Comparison of ENCODE assay signal across 17 cellular contexts in the genomic region with DNA sequence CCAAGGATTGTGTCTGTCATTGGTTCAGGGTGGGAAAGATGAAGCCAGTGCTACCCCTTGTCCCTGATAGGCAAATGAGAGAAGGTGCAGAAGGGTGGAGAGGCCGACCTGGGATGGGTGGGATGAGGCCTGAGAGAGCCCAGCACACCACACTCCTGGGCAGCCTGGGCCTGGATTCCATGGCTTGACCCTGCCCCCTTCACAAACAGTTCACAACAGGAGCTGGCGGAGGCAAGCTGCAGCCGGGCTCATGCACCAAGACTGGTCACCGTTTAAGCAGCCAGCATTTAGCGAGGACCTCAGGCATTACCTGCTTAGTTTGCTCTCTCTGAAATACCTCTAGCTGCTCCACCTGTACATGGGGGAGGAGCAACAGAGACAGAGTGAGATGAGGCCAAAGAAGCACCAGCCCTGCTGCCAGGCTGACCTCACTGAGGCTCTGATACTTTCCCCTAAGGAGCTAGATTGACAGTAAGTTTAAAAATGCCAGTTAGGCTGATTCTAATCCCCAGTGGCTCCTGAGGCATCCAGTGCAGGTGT. TPM values are rescaled to one million over a fixed set of nuclear protein-coding genes. Genes with fewer than 3 reads are reported as not detected.
DNase-seq lines count a peak whose midpoint lies in the region; TF ChIP-seq lines count a peak whose summit lies in the region.
"Had no signal": no experiment of that assay in that cellular context is flagged by ENCODE, and none has a peak within 500 bp of the region (broad histone marks: within the 10 kb centered on the region; RNA-seq: fewer than 3 reads in every experiment).

No MANE protein-coding gene starts in this region.

- H3K27me3 ChIP-seq in breast epithelium: no peaks in the 10 kb centered on the region
- no peaks in the 10 kb centered on the region for H3K27me3 ChIP-seq in mammary epithelial cell (ENCODE audit: insufficient read depth, low read length)
- H3K27me3 ChIP-seq in dorsolateral prefrontal cortex: no peaks in the 10 kb centered on the region
- H3K27me3 ChIP-seq in neuronal stem cell (ENCODE audit: control insufficient read depth in 3 of 3, insufficient read depth in 3 of 3, low read depth in 1 of 3, low read length in 3 of 3): no peaks in the 10 kb centered on the region
- no peaks in the 10 kb centered on the region for H3K27me3 ChIP-seq in uterus

- H4K20me1 ChIP-seq in mammary epithelial cell (ENCODE audit: insufficient read depth, low read length): no peaks in the 10 kb centered on the region

- no peak for TF ChIP-seq POLR2A in breast epithelium (IDR thresholded peaks at IDR 0.05)
- no peak for TF ChIP-seq POLR2A in uterus (IDR thresholded peaks at IDR 0.05)

- no peak overlapping the region for H3K9ac ChIP-seq in mammary epithelial cell (ENCODE audit: insufficient read depth, low read length)
- H3K9ac ChIP-seq in neuronal stem cell (ENCODE audit: low read depth, low read length, poor library complexity): no peak overlapping the region

- peak overlapping the region; percentile 6 for H2BK5ac ChIP-seq in neuronal stem cell (ENCODE audit: low read length)

- H3K4me2 ChIP-seq in mammary epithelial cell (ENCODE audit: insufficient read depth, low read depth, low read length) (no peak overlapping the region), neuronal stem cell (ENCODE audit: insufficient read depth, low read length, poor library complexity, severe bottlenecking) (no peak overlapping the region)

- no peak overlapping the region for H3K18ac ChIP-seq in neuronal stem cell (ENCODE audit: low read length)

- DNase-seq in breast epithelium (ENCODE audit: low spot score in 2 of 2) (no peak), mammary epithelial cell (no peak), dorsolateral prefrontal cortex (no peak), neuronal stem cell (ENCODE audit: low spot score) (no peak), uterus (no peak), AG08395 (ENCODE audit: low spot score) (no peak), cerebellar nuclear complex (lab: John Stamatoyannopoulos, UW) (no peak), NCI-H748 treated with DMSO at 0.1 percent for 48 hours (lab: John Stamatoyannopoulos, UW) (no peak)
- DNase-seq: amniotic stem cell; HFFc6; Karpas-422; NCI-H146; NCI-H510A treated with DMSO at 0.1 percent for 48 hours; PC-3; stimulated activated naive CD8-positive, alpha-beta T cell treated with anti-CD3 and anti-CD28 coated beads, Interleukin-15, amount 100 ng/mL, for 72 hours; SW 1271 had no signal

- H2BK120ac ChIP-seq in neuronal stem cell (ENCODE audit: low read depth, low read length): no peak overlapping the region

- CTCF ChIA-PET in mammary epithelial cell (lab: Charles Lee; ENCODE audit: low non-redundant PET): no interaction called here

- no peak overlapping the region for H3K23ac ChIP-seq in neuronal stem cell (ENCODE audit: low read depth, low read length, poor library complexity)

- in situ Hi-C loops in mammary epithelial cell (cut with MboI; ENCODE audit: low sequenced_read_pairs in 2 of 2): no loop called here

- H2BK15ac ChIP-seq in neuronal stem cell (ENCODE audit: low read length): no peak overlapping the region

- intact Hi-C loops in breast epithelium (cut with DNase I; ENCODE audit: low total_unique reads) (loop anchor here (10.0 kb wide), 1 partner anchor 83 kb away; no protein-coding TSS in a partner anchor), mammary epithelial cell (cut with micrococcal nuclease) (no loop called here), dorsolateral prefrontal cortex (cut with DNase I) (loop anchor here (5.0 to 10.0 kb wide), 4 partner anchors 35 to 423 kb away; partner anchors contain the start of genes CLPB (in 1 of the 2), RNF121 (in 1 of the 2) and XNDC1N (in 1 of the 2)), uterus (cut with DNase I; ENCODE audit: low total_unique reads) (no loop called here)

- no peak overlapping the region for H4K91ac ChIP-seq in neuronal stem cell (ENCODE audit: low read depth, low read length, poor library complexity)

- H2BK12ac ChIP-seq in neuronal stem cell (ENCODE audit: low read length): no peak overlapping the region

- no TSS peak for BruUV-seq in mammary epithelial cell (replicated peaks; lab: Mats Ljungman, UMichigan)

- dilution Hi-C loops in mammary epithelial cell (cut with HindIII; ENCODE audit: low sequenced_read_pairs): loop anchor here (5.0 kb wide), 1 partner anchor 180 kb away; the partner anchor contains the start of gene FOLR1

- no peak overlapping the region for H3K14ac ChIP-seq in neuronal stem cell (ENCODE audit: low read length)

- no peaks in the 10 kb centered on the region for H3K9me3 ChIP-seq in breast epithelium
- no peaks in the 10 kb centered on the region for H3K9me3 ChIP-seq in mammary epithelial cell (replicated peaks; ENCODE audit: insufficient read depth, low read length)
- no peaks in the 10 kb centered on the region for H3K9me3 ChIP-seq in neuronal stem cell (replicated peaks in 1 of 2; ENCODE audit: control insufficient read depth in 2 of 2, insufficient read depth in 1 of 2, low read depth in 1 of 2, low read length in 2 of 2)
- H3K9me3 ChIP-seq in uterus: no peaks in the 10 kb centered on the region

- TF ChIP-seq CTCF in breast epithelium (IDR thresholded peaks at IDR 0.05) (no peak), mammary epithelial cell (conservative IDR thresholded peaks at IDR 0.05 in 1 of 2, IDR thresholded peaks at IDR 0.05 in 1 of 2; ENCODE audit: extremely low read depth in 1 of 2, insufficient read depth in 1 of 2, low read depth in 1 of 2, low read length in 2 of 2) (no peak), dorsolateral prefrontal cortex (IDR thresholded peaks at IDR 0.05 in 54 of 56, conservative IDR thresholded peaks at IDR 0.05 in 2 of 56; ENCODE audit: low read depth in 1 of 56, partially characterized antibody in 56 of 56) (no peak), uterus (IDR thresholded peaks at IDR 0.05) (no peak)

- H3K36me3 ChIP-seq in breast epithelium (peaks cover 34% of the 10 kb centered on the region), mammary epithelial cell (ENCODE audit: insufficient read depth, low read length) (peaks cover 58% of the 10 kb centered on the region), neuronal stem cell (replicated peaks in 1 of 2; ENCODE audit: control insufficient read depth in 2 of 2, insufficient read depth in 2 of 2, low read length in 2 of 2) (peaks cover 89 to 99% of the 10 kb centered on the region in 2 donors), uterus (no peaks in the 10 kb centered on the region)

- H3K27ac ChIP-seq in breast epithelium: peak overlapping the region; percentile 1 to 70
- H3K27ac ChIP-seq in mammary epithelial cell (ENCODE audit: insufficient read depth, low read depth, low read length): no peak overlapping the region
- peak overlapping the region in 54 of 59 donors; percentile 4 to 92 (median 84) for H3K27ac ChIP-seq in dorsolateral prefrontal cortex
- no peak overlapping the region for H3K27ac ChIP-seq in neuronal stem cell (replicated peaks; ENCODE audit: low read length)
- H3K27ac ChIP-seq in uterus: peak overlapping the region; percentile 21 to 39
- H3K27ac ChIP-seq: HL-60 had no signal

- H3K4ac ChIP-seq in neuronal stem cell (ENCODE audit: low read length): no peak overlapping the region

- 88% methylated on average over 5 of the region's 5 CpGs for WGBS in mammary epithelial cell (ENCODE audit: low coverage, missing lambda C conversion rate)
- WGBS in neuronal stem cell (ENCODE audit: extremely low coverage in 2 of 2, insufficient read length in 2 of 2, insufficient replicate concordance in 1 of 2), 2 donors: no CpG with 5 or more reads among the region's 5 CpGs

- peak overlapping the region; percentile 67 for H4K8ac ChIP-seq in neuronal stem cell (ENCODE audit: low read depth, low read length)

- H3K79me1 ChIP-seq in neuronal stem cell (ENCODE audit: low read depth, low read length): peaks cover 9% of the 10 kb centered on the region

- H2AFZ ChIP-seq in mammary epithelial cell (ENCODE audit: low read depth, low read length) (no peak overlapping the region), neuronal stem cell (ENCODE audit: low read length) (no peak overlapping the region)

- no peak overlapping the region for H2AK5ac ChIP-seq in neuronal stem cell (ENCODE audit: low read depth, low read length)

- H3K4me3 ChIP-seq in breast epithelium (no peak overlapping the region), mammary epithelial cell (replicated peaks in 1 of 3; ENCODE audit: insufficient read depth in 1 of 3, low read depth in 2 of 3, low read length in 3 of 3) (no peak overlapping the region), dorsolateral prefrontal cortex (peak overlapping the region in 5 of 59 donors; percentile 1 to 37 (median 24)), neuronal stem cell (ENCODE audit: low read length in 2 of 2) (no peak overlapping the region), uterus (no peak overlapping the region)

- H3K4me1 ChIP-seq in breast epithelium: peaks cover 12% of the 10 kb centered on the region in 2 donors
- H3K4me1 ChIP-seq in mammary epithelial cell (ENCODE audit: insufficient read depth, low read length): peaks cover 20% of the 10 kb centered on the region
- H3K4me1 ChIP-seq in neuronal stem cell (ENCODE audit: control insufficient read depth in 2 of 2, insufficient read depth in 1 of 2, low read depth in 1 of 2, low read length in 2 of 2): no peaks in the 10 kb centered on the region
- H3K4me1 ChIP-seq in uterus: peaks cover 0 to 15% of the 10 kb centered on the region in 2 donors

- peaks cover 26% of the 10 kb centered on the region for H3K79me2 ChIP-seq in mammary epithelial cell (ENCODE audit: insufficient read depth, low read length)

RNA-seq across cellular contexts. Expression of gene IL18BP, which starts 13.5 kb away (rescaled TPM):
- total RNA-seq in breast epithelium: 10 to 100 TPM in 2 of 3 donors, 1 to 10 TPM in 1; 2.6 to 10.4 (median 10.2) TPM
- total RNA-seq in mammary epithelial cell: 1 to 10 TPM; 2.7 to 6.2 TPM
- polyA plus RNA-seq in mammary epithelial cell: 1.3 TPM
- polyA minus RNA-seq in mammary epithelial cell: 13.1 TPM
- total RNA-seq in dorsolateral prefrontal cortex: 10 to 100 TPM in 86 of 120 experiments, 1 to 10 TPM in 34; 5.0 to 35.2 (median 12.5) TPM
- 7.6 TPM for polyA plus RNA-seq in neuronal stem cell (2013, experiment 1 of 2)
- polyA plus RNA-seq in neuronal stem cell (2013, experiment 2 of 2): 7.4 TPM
- total RNA-seq in uterus: 10 to 100 TPM in 2 of 4 donors, 1 to 10 TPM in 2; 7.3 to 24.6 (median 10.5) TPM

Comparison
In these comparisons a context has a peak if more than half of its experiments do, and no peak if none do; other contexts are left out.
1. H3K27ac ChIP-seq: peak in breast epithelium (2 of 2), dorsolateral prefrontal cortex (54 of 59) and uterus (2 of 2); none in mammary epithelial cell (single experiment) and neuronal stem cell (single experiment).
2. intact Hi-C loops: an anchor here in breast epithelium (10.0 kb wide) and dorsolateral prefrontal cortex (5.0 to 10.0 kb wide); none called in mammary epithelial cell and uterus.